8 cellular contexts compared by ENCODE assay signal in the genomic region with DNA sequence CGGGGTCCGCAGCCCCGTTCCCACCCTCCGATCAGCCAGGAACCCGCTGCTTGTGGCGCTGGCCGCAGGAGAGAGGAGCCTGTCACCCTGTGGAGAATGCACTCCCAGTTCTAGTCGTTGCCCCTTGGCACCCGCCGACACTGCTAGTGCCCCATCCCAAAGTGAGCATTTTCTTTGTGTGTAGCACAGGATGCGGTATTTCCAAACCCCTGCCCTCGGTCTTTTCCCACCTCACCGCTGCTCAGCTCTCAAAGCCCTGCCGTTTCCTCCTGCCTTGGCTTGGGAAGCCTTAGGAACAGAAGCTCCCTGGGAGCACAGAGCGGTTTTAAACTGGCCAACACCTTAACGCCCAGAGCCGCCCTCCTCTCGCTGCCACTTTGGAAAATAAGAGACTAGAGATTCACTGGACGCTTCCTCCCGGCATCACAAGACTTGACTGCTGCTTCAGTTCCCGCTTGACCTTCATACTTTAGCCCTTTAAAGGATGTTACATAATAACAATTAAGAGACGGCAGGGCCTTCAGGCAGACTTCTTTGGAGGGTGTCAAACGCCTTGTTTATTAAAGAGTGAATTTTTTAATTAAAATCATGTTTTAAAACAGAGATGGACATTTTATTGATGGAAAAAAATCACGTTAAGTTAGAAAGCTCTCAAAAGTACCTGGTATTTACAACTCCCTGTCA. TPM values are rescaled to one million over a fixed set of nuclear protein-coding genes. Genes with fewer than 3 reads are reported as not detected.
DNase-seq lines count a peak whose midpoint lies in the region; ATAC-seq and TF ChIP-seq lines count a peak whose summit lies in the region.

No MANE protein-coding gene starts in this region.

- H3K4me1 Mint-ChIP-seq in endodermal cell (peaks cover 12% of the 10 kb centered on the region), memory B cell (peaks cover 16% of the 10 kb centered on the region)

- TF ChIP-seq CTCF in BJ (IDR thresholded peaks at IDR 0.05; ENCODE audit: insufficient read depth, low read depth, low read length) (no peak), GM20000 (IDR thresholded peaks at IDR 0.05; ENCODE audit: extremely low read depth, missing control alignments) (no peak), endodermal cell (conservative IDR thresholded peaks at IDR 0.05) (no peak)

- H3K36me3 Mint-ChIP-seq in endodermal cell (ENCODE audit: low read depth) (no peaks in the 10 kb centered on the region), memory B cell (peaks cover 10% of the 10 kb centered on the region)

- H3K27ac ChIP-seq in endodermal cell (ENCODE audit: low read depth, low read length), result peak overlapping the region; percentile 4
- H3K27ac ChIP-seq in stomach smooth muscle (ENCODE audit: low read length), result peak overlapping the region; percentile 96

- no peak for DNase-seq in BJ (ENCODE audit: low read depth)
- DNase-seq in GM20000 (ENCODE audit: low spot score), result peak; percentile 45
- peak; percentile 33 for DNase-seq in LoVo (ENCODE audit: low spot score)
- DNase-seq in activated CD4-positive, alpha-beta T cell treated with anti-CD3 and anti-CD28 coated beads, Interleukin-2, amount 50 U/mL, for 24 hours (ENCODE audit: low read depth in 1 of 2, low spot score in 1 of 2), result peak; percentile 15 to 24
- DNase-seq in endodermal cell, result peak; percentile 80
- no peak for DNase-seq in memory B cell (ENCODE audit: low spot score in 2 of 2)

- H3K4me3 Mint-ChIP-seq in endodermal cell, result peak overlapping the region; percentile 78
- peak overlapping the region; percentile 97 for H3K4me3 Mint-ChIP-seq in memory B cell

- H3K9me3 Mint-ChIP-seq in endodermal cell, result no peaks in the 10 kb centered on the region
- H3K9me3 Mint-ChIP-seq in memory B cell, result no peaks in the 10 kb centered on the region

- H3K4me3 ChIP-seq in BJ (ENCODE audit: low read depth, low read length) (peak overlapping the region; percentile 90), endodermal cell (ENCODE audit: low read length) (peak overlapping the region; percentile 87), stomach smooth muscle (ENCODE audit: low read length in 2 of 2) (peak overlapping the region; percentile 84 to 91)

- H3K9ac ChIP-seq in endodermal cell (ENCODE audit: extremely low read depth, low read length, poor library complexity, severe bottlenecking) (peak overlapping the region; percentile 36), stomach smooth muscle (ENCODE audit: low read length in 2 of 2) (peak overlapping the region; percentile 87 to 92)

- WGBS in endodermal cell (ENCODE audit: insufficient coverage in 1 of 2, insufficient read length in 1 of 2), 2 experiments, result 7 to 18% methylated on average over 7 to 24 of the region's 24 CpGs

- H3K9me3 ChIP-seq in endodermal cell (ENCODE audit: control insufficient read depth, low read length), result no peaks in the 10 kb centered on the region
- H3K9me3 ChIP-seq in stomach smooth muscle (ENCODE audit: control insufficient read depth in 2 of 2, low read length in 2 of 2), result no peaks in the 10 kb centered on the region

- H3K27me3 Mint-ChIP-seq in endodermal cell (ENCODE audit: insufficient read depth) (peaks cover 7% of the 10 kb centered on the region), memory B cell (no peaks in the 10 kb centered on the region)

- CTCF ChIA-PET in BJ (lab: Yijun Ruan, JAX), result no interaction called here

- peak overlapping the region; percentile 66 for H3K27ac Mint-ChIP-seq in endodermal cell
- peak overlapping the region; percentile 91 for H3K27ac Mint-ChIP-seq in memory B cell

- H3K27me3 ChIP-seq in BJ (ENCODE audit: control insufficient read depth, insufficient read depth, low read length) (no peaks in the 10 kb centered on the region), endodermal cell (ENCODE audit: control insufficient read depth, insufficient read depth, low read length, poor library complexity, severe bottlenecking) (no peaks in the 10 kb centered on the region), stomach smooth muscle (ENCODE audit: control insufficient read depth in 1 of 2, insufficient read depth in 2 of 2, low read length in 2 of 2) (no peaks in the 10 kb centered on the region)

- H3K4me1 ChIP-seq in endodermal cell (ENCODE audit: control insufficient read depth, insufficient read depth, low read length) (no peaks in the 10 kb centered on the region), stomach smooth muscle (ENCODE audit: control insufficient read depth, insufficient read depth, low read length) (peaks cover 21% of the 10 kb centered on the region)

- H3K36me3 ChIP-seq in BJ (ENCODE audit: control insufficient read depth, insufficient read depth, low read length) (peaks cover 5% of the 10 kb centered on the region), endodermal cell (ENCODE audit: control insufficient read depth, insufficient read depth, low read length) (no peaks in the 10 kb centered on the region), stomach smooth muscle (ENCODE audit: control insufficient read depth in 2 of 2, insufficient read depth in 2 of 2, low read length in 2 of 2) (peaks cover 10 to 12% of the 10 kb centered on the region in 2 donors)

- ATAC-seq in memory B cell (ENCODE audit: low read depth) (peak; percentile 2), HG03520 (IDR thresholded peaks at IDR 0.05; ENCODE audit: unreplicated experiment) (no peak)

- POLR2A ChIA-PET in BJ (lab: Charles Lee), result interaction anchor here (0.6 kb wide), 1 partner anchor 565 kb away, joined by 3 read pairs; no protein-coding TSS in a partner anchor

RNA-seq across cellular contexts. Expression of a gene that starts 0.8 kb away (rescaled TPM):
- 4.2 and 6.3 TPM in 2 replicates for polyA plus RNA-seq in BJ (2011; rRNA removed)
- 1.8 and 3.5 TPM in 2 replicates for polyA minus RNA-seq in BJ (2011; rRNA and poly(A)+ RNA removed)
- total RNA-seq in endodermal cell, result 1 to 10 TPM; 2.0 to 2.1 TPM
- 2.2 TPM for polyA plus RNA-seq in endodermal cell (2013, experiment 1 of 2)
- polyA plus RNA-seq in endodermal cell (2013, experiment 2 of 2), result 1.6 TPM

RNA-seq across cellular contexts. Expression of a gene that starts 35.1 kb away (rescaled TPM):
- not detected in 2 replicates for polyA plus RNA-seq in BJ (2011; rRNA removed)
- polyA minus RNA-seq in BJ (2011; rRNA and poly(A)+ RNA removed), result not detected in 2 replicates
- total RNA-seq in endodermal cell, result 10 to 100 TPM in 1 of 2 donors, 1 to 10 TPM in 1; 9.5 to 11.9 TPM
- 0.50 TPM for polyA plus RNA-seq in endodermal cell (2013, experiment 1 of 2)
- 0.17 TPM for polyA plus RNA-seq in endodermal cell (2013, experiment 2 of 2)

Comparison
In these comparisons a context has a peak if more than half of its experiments do, and no peak if none do; other contexts are left out.
1. DNase-seq: peak in GM20000 (single experiment), LoVo (single experiment), activated CD4-positive, alpha-beta T cell treated with anti-CD3 and anti-CD28 coated beads, Interleukin-2, amount 50 U/mL, for 24 hours (2 of 2) and endodermal cell (single experiment); none in BJ (single experiment) and memory B cell (0 of 2).
2. Peak in every context shown above with its lines, with median percentiles within 50 percentile points of each other: H3K4me3 ChIP-seq.